In the genomic region with DNA sequence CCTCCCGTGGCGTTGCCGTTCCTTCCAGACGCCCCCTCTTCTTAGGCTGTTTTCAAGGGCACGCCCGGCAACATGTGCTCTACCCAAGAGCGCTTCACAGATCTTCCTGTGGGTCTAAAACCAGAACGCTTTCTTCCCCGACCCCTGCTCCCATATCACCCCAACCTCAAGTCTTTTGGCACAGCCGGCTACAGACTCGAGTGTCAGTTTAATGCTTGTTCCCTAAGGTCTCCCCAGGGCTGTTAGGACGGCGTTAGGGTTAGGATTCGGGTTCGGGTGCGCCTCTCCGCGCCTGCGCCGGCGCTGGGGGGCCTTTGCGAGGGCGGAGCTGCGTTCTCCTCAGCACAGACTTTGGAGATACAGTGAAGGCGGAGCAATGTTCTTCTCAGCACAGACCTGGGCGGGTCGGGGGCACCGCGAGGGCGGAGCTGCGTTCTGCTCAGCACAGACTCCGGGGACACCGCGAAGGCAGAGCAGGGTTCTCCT, we compare ENCODE assay signal across 8 cellular contexts.
A peak's percentile ranks its signal among the peaks of the same experiment; 100 is the strongest.
DNase-seq lines count a peak whose midpoint lies in the region; ATAC-seq and TF ChIP-seq lines count a peak whose summit lies in the region.
"Not testable (repeated sequence)": the region's sequence is repeated elsewhere in the genome, so short reads cannot be mapped to it uniquely, and the experiment has no call there.

No MANE protein-coding gene starts in this region.

- not testable (repeated sequence) for H3K4me1 ChIP-seq in NT2/D1 (ENCODE audit: insufficient read depth, insufficient read length)

- H3K4me3 Mint-ChIP-seq in progenitor cell of endocrine pancreas (ENCODE audit: low read depth): peak overlapping the region; percentile 88
- peak overlapping the region; percentile 76 to 78 for H3K4me3 Mint-ChIP-seq in stimulated activated naive CD8-positive, alpha-beta T cell treated with anti-CD3 and anti-CD28 coated beads, Interleukin-15, amount 100 ng/mL, for 72 hours

- peak overlapping the region; percentile 42 for H3K4me3 ChIP-seq in NT2/D1 (ENCODE audit: insufficient read length, low read depth)

- peak overlapping the region; percentile 82 for H3K27ac Mint-ChIP-seq in progenitor cell of endocrine pancreas
- H3K27ac Mint-ChIP-seq in stimulated activated naive CD8-positive, alpha-beta T cell treated with anti-CD3 and anti-CD28 coated beads, Interleukin-15, amount 100 ng/mL, for 72 hours: not testable (repeated sequence)

- not testable (repeated sequence) for H3K36me3 Mint-ChIP-seq in progenitor cell of endocrine pancreas (ENCODE audit: insufficient read depth)

- not testable (repeated sequence) for H3K27me3 ChIP-seq in NT2/D1 (ENCODE audit: insufficient read depth, insufficient read length)

- H3K9me3 Mint-ChIP-seq in progenitor cell of endocrine pancreas (ENCODE audit: low read depth); stimulated activated naive CD8-positive, alpha-beta T cell treated with anti-CD3 and anti-CD28 coated beads, Interleukin-15, amount 100 ng/mL, for 72 hours: not testable (repeated sequence)

- not testable (repeated sequence) for H3K4me1 Mint-ChIP-seq in progenitor cell of endocrine pancreas (ENCODE audit: low read depth); stimulated activated naive CD8-positive, alpha-beta T cell treated with anti-CD3 and anti-CD28 coated beads, Interleukin-15, amount 100 ng/mL, for 72 hours

- TF ChIP-seq CTCF in progenitor cell of endocrine pancreas (IDR thresholded peaks at IDR 0.05; ENCODE audit: unreplicated experiment): not testable (repeated sequence)

- DNase-seq in DMS 273 treated with DMSO at 0.1 percent for 48 hours (lab: John Stamatoyannopoulos, UW) (peak; percentile 63), NT2/D1 (ENCODE audit: low read depth, low spot score) (peak; percentile 44), activated T-cell treated with anti-CD3 and anti-CD28 coated beads for 4 hours (peak; percentile 22), dermis blood vessel endothelial cell (peak; percentile 32), iPS-NIHi7 (ENCODE audit: extremely low spot score) (peak; percentile 50), progenitor cell of endocrine pancreas (ENCODE audit: low spot score, unreplicated experiment) (peak; percentile 57)
- DNase-seq in stimulated activated naive CD8-positive, alpha-beta T cell treated with anti-CD3 and anti-CD28 coated beads, Interleukin-15, amount 100 ng/mL, for 72 hours: peak; percentile 48 to 50

- ATAC-seq in HG03354 (IDR thresholded peaks at IDR 0.05; ENCODE audit: poor library complexity, severe bottlenecking, unreplicated experiment): peak; percentile 51
- peak; percentile 84 for ATAC-seq in stimulated activated naive CD8-positive, alpha-beta T cell treated with anti-CD3 and anti-CD28 coated beads, Interleukin-15, amount 100 ng/mL, for 72 hours

- peaks cover 10% of the 10 kb centered on the region for H3K27me3 Mint-ChIP-seq in progenitor cell of endocrine pancreas
- H3K27me3 Mint-ChIP-seq in stimulated activated naive CD8-positive, alpha-beta T cell treated with anti-CD3 and anti-CD28 coated beads, Interleukin-15, amount 100 ng/mL, for 72 hours: not testable (repeated sequence)

- not testable (repeated sequence) for H3K9me3 ChIP-seq in NT2/D1 (ENCODE audit: insufficient read depth, low read length)

- not testable (repeated sequence) for H3K9ac ChIP-seq in NT2/D1 (ENCODE audit: insufficient read length, low read depth)

- H3K36me3 ChIP-seq in NT2/D1 (ENCODE audit: insufficient read depth, insufficient read length, low read length): not testable (repeated sequence)

Comparison
In these comparisons a context has a peak if more than half of its experiments do, and no peak if none do; other contexts are left out.
1. Peak in every context shown above with its lines: DNase-seq, ATAC-seq and H3K4me3 ChIP-seq.